In the genomic region with DNA sequence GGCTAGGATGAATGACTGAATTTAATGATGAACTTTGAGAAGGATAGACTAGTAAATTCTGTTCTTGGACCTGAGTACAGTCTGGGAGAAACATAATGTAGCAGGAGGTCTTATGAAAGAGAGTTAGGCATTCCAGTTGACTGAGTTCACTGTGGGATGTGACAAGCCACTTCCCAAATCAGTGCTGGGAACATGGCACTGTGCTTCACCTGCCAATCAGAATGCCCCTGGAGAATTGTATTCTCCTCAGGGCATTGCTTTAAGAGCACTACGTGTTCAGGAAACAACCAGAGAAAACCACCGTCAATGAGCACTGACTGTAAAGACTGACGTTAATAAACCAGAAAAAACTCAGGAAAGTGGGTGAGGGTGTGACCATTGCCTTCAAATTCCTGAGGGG, we compare ENCODE assay signal across 7 cellular contexts. TPM values are rescaled to one million over a fixed set of nuclear protein-coding genes. Genes with fewer than 3 reads are reported as not detected.
DNase-seq lines count a peak whose midpoint lies in the region; ATAC-seq and TF ChIP-seq lines count a peak whose summit lies in the region.
"Had no signal": no experiment of that assay in that cellular context is flagged by ENCODE, and none has a peak within 500 bp of the region (broad histone marks: within the 10 kb centered on the region; RNA-seq: fewer than 3 reads in every experiment).

No MANE protein-coding gene starts in this region.

- ATAC-seq in GM21526 (IDR thresholded peaks at IDR 0.05; ENCODE audit: low FRiP score, unreplicated experiment) (no peak), HG03442 (IDR thresholded peaks at IDR 0.05; ENCODE audit: unreplicated experiment) (no peak), HG02610 (IDR thresholded peaks at IDR 0.05; ENCODE audit: unreplicated experiment) (no peak)

- H3K4me3 ChIP-seq in BE2C (ENCODE audit: low read depth, low read length), result peak overlapping the region; percentile 72
- peak overlapping the region; percentile 65; the same call in 1 of the 2 replicates for H3K4me3 ChIP-seq in SJSA1
- peak overlapping the region; percentile 84 for H3K4me3 ChIP-seq in iPS-15b (ENCODE audit: low read depth, low read length)

- H3K9me3 ChIP-seq in BE2C (no peaks in the 10 kb centered on the region), SJSA1 (replicated peaks) (no peaks in the 10 kb centered on the region), iPS-15b (ENCODE audit: control insufficient read depth, insufficient read depth, low read length) (no peaks in the 10 kb centered on the region)

- H3K9ac ChIP-seq in iPS-15b (ENCODE audit: low read depth, low read length), result no peak overlapping the region

- no peak for TF ChIP-seq CTCF in BE2C (IDR thresholded peaks at IDR 0.05; ENCODE audit: low read depth, low read length)

- H3K36me3 ChIP-seq in BE2C, result peaks cover 4% of the 10 kb centered on the region
- H3K36me3 ChIP-seq in SJSA1, result peaks cover 19% of the 10 kb centered on the region
- peaks cover 27% of the 10 kb centered on the region for H3K36me3 ChIP-seq in iPS-15b (ENCODE audit: control insufficient read depth, insufficient read depth, low read length)

- H3K4me1 ChIP-seq in BE2C (0 out of 2 replicates have a peak, but pooled peaks cover 3% of the 10 kb centered on the region), SJSA1 (replicated peaks) (peaks cover 26% of the 10 kb centered on the region), iPS-15b (ENCODE audit: control insufficient read depth, insufficient read depth, low read length) (peaks cover 6% of the 10 kb centered on the region)

- H3K27ac ChIP-seq in SJSA1, result peak overlapping the region; percentile 17

- H3K27me3 ChIP-seq in BE2C, result no peaks in the 10 kb centered on the region
- no peaks in the 10 kb centered on the region for H3K27me3 ChIP-seq in SJSA1 (replicated peaks)
- H3K27me3 ChIP-seq in iPS-15b (ENCODE audit: control insufficient read depth, insufficient read depth, low read length), result peaks cover 8% of the 10 kb centered on the region

- DNase-seq in BE2C (no peak), SJSA1 (ENCODE audit: low read depth in 1 of 2, low spot score in 2 of 2) (peak in 1 of 2 experiments; percentile 14)
- DNase-seq: GOT3 had no signal

RNA-seq across cellular contexts. Expression of a gene that starts 1.2 kb away (rescaled TPM):
- 30.6 TPM for polyA plus RNA-seq in BE2C (2012; ENCODE audit: insufficient read depth, insufficient read length, low read depth)
- 2.8 and 7.9 TPM in 2 replicates for total RNA-seq in SJSA1 (2014; rRNA removed; shearing (Covaris generic))

RNA-seq across cellular contexts. Expression of a gene that starts 1.5 kb away (rescaled TPM):
- polyA plus RNA-seq in BE2C (2012; ENCODE audit: insufficient read depth, insufficient read length, low read depth), result not detected
- 432 and 826 TPM in 2 replicates for total RNA-seq in SJSA1 (2014; rRNA removed; shearing (Covaris generic))

RNA-seq across cellular contexts. Expression of a gene that starts 5.7 kb away (rescaled TPM):
- 1.0 TPM for polyA plus RNA-seq in BE2C (2012; ENCODE audit: insufficient read depth, insufficient read length, low read depth)
- total RNA-seq in SJSA1 (2014; rRNA removed; shearing (Covaris generic)), result 0.41 and 1.9 TPM in 2 replicates

RNA-seq across cellular contexts. Expression of a gene that starts 8.6 kb away (rescaled TPM):
- polyA plus RNA-seq in BE2C (2012; ENCODE audit: insufficient read depth, insufficient read length, low read depth), result not detected
- total RNA-seq in SJSA1 (2014; rRNA removed; shearing (Covaris generic)), result not detected in 2 replicates

RNA-seq across cellular contexts. Expression of a gene that starts 14.4 kb away (rescaled TPM):
- not detected for polyA plus RNA-seq in BE2C (2012; ENCODE audit: insufficient read depth, insufficient read length, low read depth)
- total RNA-seq in SJSA1 (2014; rRNA removed; shearing (Covaris generic)), result not detected in 2 replicates
